Comparison of ENCODE assay signal across 1 cellular context in the genomic region with DNA sequence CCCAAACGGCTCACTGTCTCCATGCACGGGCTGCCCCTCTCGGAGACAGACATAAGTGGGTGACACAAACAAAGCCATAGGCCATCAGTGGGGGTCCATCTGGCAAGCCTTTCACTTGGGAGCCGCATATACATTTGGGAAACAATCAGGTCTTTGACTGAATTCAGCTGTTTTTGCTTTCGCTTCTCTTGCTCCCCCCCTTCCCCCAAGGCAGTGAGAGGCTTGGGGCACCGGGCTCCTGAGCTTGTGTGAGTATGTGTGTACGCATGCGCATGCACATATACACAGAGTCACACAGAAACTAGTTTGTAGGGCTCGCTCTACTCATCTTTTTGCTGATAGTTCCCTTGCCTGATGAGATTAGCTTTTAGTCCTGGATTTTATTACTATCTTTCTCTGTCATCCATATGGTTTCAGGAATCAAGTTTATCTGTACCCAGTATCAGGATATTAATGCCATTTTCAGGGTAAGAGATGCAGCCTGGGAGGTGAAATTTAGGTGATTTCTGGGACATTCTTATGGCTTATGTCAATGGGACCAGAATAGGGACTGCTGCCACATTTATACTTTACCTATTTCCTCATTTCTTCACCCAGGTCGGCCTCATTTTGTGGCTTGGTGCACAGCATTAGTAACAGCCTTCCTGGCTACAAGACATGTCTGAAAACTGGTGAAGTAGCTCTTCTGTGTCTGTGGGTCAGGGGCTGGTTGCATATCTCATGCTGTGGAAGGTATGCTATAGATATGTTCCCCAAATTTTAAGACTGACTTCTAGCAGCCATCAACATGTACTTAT.
TF ChIP-seq lines count a peak whose summit lies in the region.

No MANE protein-coding gene starts in this region.

TF ChIP-seq in K562, 482 proteins besides CTCF, POLR2A, EP300 and RAD21:
- TF ChIP-seq ZBTB17 (CRISPR knock-in tag; IDR thresholded peaks at IDR 0.05) (no peak), RFX7 (CRISPR knock-in tag; IDR thresholded peaks at IDR 0.05) (no peak), SFPQ (IDR thresholded peaks at IDR 0.05; ENCODE audit: low read depth, low read length) (no peak), ZC3H11A (IDR thresholded peaks at IDR 0.05; ENCODE audit: low read depth, low read length) (no peak), SP2 (IDR thresholded peaks at IDR 0.05; ENCODE audit: extremely low read depth, low read depth, low read length, poor library complexity, severe bottlenecking) (no peak), BRCA1 (IDR thresholded peaks at IDR 0.05) (no peak), BRCA1 (CRISPR knock-in tag; IDR thresholded peaks at IDR 0.05) (no peak), NRF1 (conservative IDR thresholded peaks at IDR 0.05 in 1 of 2, IDR thresholded peaks at IDR 0.05 in 1 of 2) (peak; percentile 37 to 54; a peak in 3 of 4 replicates)
